Comparison of ENCODE assay signal across 33 cellular contexts in the genomic region with DNA sequence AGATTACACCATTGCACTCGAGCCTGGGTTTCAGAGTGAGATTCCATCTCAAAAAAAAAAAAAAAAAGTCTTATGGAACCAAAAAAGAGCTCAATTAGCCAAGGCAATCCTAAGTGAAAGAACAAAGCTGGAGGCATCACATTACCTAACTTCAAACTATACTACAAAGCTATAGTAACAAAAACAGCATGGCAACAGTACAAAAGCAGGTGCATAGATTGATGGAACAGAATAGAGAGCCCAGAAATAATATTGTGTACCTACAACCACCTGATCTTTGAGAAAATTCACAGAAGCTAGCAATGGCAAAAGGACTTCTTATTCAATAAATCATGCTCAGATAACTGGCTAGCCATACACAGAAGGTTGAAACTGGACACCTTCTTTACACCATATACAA. TPM values are rescaled to one million over a fixed set of nuclear protein-coding genes. Genes with fewer than 3 reads are reported as not detected.
"Had no signal": no experiment of that assay in that cellular context is flagged by ENCODE, and none has a peak within 500 bp of the region (broad histone marks: within the 10 kb centered on the region; RNA-seq: fewer than 3 reads in every experiment).

No MANE protein-coding gene starts in this region.

- H3K4me3 Mint-ChIP-seq: dendritic cell treated with granulocyte-macrophage colony-stimulating factor and Interleukin-4, amounts not matched to agents 40 ng/mL and 50 ng/mL, for 4 days; mesothelial cell of epicardium; naive B cell had no signal

- ATAC-seq: esophagus mucosa, gastrocnemius medialis, heart right ventricle, left cardiac atrium, left lung, left ventricle myocardium superior, lower lobe of right lung, mucosa of descending colon had no signal

- H3K36me3 Mint-ChIP-seq: mesothelial cell of epicardium had no signal

- DNase-seq: colonic mucosa; cortex of kidney; dorsolateral prefrontal cortex; effector CD4-positive, alpha-beta T cell; effector memory CD4-positive, alpha-beta T cell; erythroblast; esophagus squamous epithelium; foreskin fibroblast; foreskin melanocyte; gastrocnemius medialis; glutamatergic neuron; head of caudate nucleus; heart right ventricle; hippocampal formation; left cardiac atrium; left lung; left ventricle myocardium superior; lower lobe of right lung; mesenchymal stem cell; mucosa of descending colon; naive B cell had no signal

- H3K27me3 ChIP-seq: colonic mucosa, gastrocnemius medialis, heart right ventricle, left lung had no signal

- H3K4me3 ChIP-seq: colonic mucosa, dorsolateral prefrontal cortex, esophagus squamous epithelium, gastrocnemius medialis, heart right ventricle, left lung, lower lobe of right lung, mucosa of descending colon had no signal

- H3K27ac ChIP-seq: colonic mucosa, dorsolateral prefrontal cortex, epithelial cell of prostate, esophagus squamous epithelium, gastrocnemius medialis, heart right ventricle, left lung, lower lobe of right lung had no signal

- H3K4me1 ChIP-seq: colonic mucosa had no signal

- H3K27ac Mint-ChIP-seq: dendritic cell treated with granulocyte-macrophage colony-stimulating factor and Interleukin-4, amounts not matched to agents 40 ng/mL and 50 ng/mL, for 4 days; mesothelial cell of epicardium; naive B cell had no signal

- H3K9me3 ChIP-seq: colonic mucosa, lower lobe of right lung had no signal

- H3K36me3 ChIP-seq: colonic mucosa, esophagus squamous epithelium, gastrocnemius medialis, heart right ventricle, left lung, lower lobe of right lung had no signal

- FAIRE-seq: endometrium, islet of Langerhans, keratinocyte had no signal

RNA-seq across cellular contexts. Expression of a gene that starts 39.7 kb away (rescaled TPM):
- total RNA-seq: esophagus mucosa, esophagus squamous epithelium, gastrocnemius medialis, glomerular endothelial cell, kidney epithelial cell, left cardiac atrium, left ventricle myocardium superior, lower leg skin, lower lobe of right lung, lung microvascular endothelial cell, mesothelial cell of epicardium, mucosa of descending colon, myocyte had no signal
- polyA plus RNA-seq: keratinocyte had no signal

RNA-seq across cellular contexts. Expression of a gene that starts 55.2 kb away (rescaled TPM):
- total RNA-seq: dorsolateral prefrontal cortex, gastrocnemius medialis, glomerular endothelial cell, kidney epithelial cell, lower leg skin, lung microvascular endothelial cell, mesothelial cell of epicardium, myocyte had no signal
- polyA plus RNA-seq: keratinocyte had no signal
